Comparison of ENCODE assay signal across 8 cellular contexts in the genomic region with DNA sequence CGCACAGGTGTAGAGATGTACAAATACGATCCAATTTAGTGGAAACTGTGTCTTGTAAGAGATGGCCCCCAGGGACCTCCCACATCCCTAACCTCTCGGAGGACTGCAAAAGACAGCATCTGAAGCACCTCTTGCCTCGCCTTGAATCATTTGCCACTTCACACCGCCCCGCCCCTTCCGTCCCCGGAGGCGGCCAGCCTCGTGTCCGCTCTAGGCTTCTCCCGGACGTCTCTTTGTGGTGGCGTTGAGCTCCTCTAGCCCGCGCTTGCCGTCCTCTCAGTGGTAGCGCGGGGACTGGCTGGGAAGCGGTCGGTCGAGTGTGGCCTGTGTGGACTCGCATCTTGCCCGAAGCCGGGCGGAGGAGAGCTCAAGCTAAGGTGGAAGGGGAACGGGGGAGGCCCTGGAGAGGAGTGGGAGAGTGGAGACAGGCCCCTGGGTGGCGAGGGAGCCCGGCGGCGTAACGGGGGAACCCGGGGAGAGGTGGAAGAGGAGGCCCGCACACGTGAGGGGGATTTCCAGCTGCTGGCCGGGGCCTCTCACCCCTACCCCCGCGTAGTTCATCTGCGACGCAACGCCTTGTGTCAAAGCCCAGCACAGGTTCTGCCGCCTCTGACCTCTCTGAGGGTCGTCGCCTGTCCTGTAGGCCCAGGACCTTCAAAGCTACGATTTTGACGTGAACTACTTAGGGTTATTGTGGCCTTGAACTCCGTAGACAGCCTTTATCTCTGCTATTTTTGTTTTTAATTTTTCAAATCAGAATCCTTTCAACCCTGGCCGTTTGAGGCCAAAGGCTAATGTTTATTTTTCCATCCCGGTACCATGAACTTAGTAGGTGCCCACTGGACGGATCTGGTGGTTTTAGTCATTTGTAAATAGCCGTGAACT. TPM values are rescaled to one million over a fixed set of nuclear protein-coding genes. Genes with fewer than 3 reads are reported as not detected.
DNase-seq lines count a peak whose midpoint lies in the region; FAIRE-seq and TF ChIP-seq lines count a peak whose summit lies in the region.

Gene ARL14EP, plus strand, starts transcription at position 279 of the 885 bp plus-strand sequence. CDS start 7,845 bp downstream, outside the sequence.

- no peaks in the 10 kb centered on the region for H3K9me3 Mint-ChIP-seq in activated naive CD4-positive, alpha-beta T cell treated with anti-CD3 and anti-CD28 coated beads for 36 hours

- no peak for FAIRE-seq in frontal cortex (lab: Jason Lieb, UNC)

- CTCF ChIA-PET in HEK293T (lab: Yijun Ruan, JAX), result no interaction called here
- CTCF ChIA-PET in activated naive CD4-positive, alpha-beta T cell treated with anti-CD3 and anti-CD28 coated beads for 36 hours (lab: Charles Lee), result interaction anchor here (0.6 to 2.8 kb wide), 2 partner anchors 11 to 56 kb away, joined by 7 to 9 read pairs; no protein-coding TSS in a partner anchor

- H3K36me3 ChIP-seq in neutrophil, result no peaks in the 10 kb centered on the region

- H3K27me3 Mint-ChIP-seq in activated naive CD4-positive, alpha-beta T cell treated with anti-CD3 and anti-CD28 coated beads for 36 hours (ENCODE audit: low read depth), result peaks cover 3% of the 10 kb centered on the region

- peaks cover 8 to 16% of the 10 kb centered on the region in 2 experiments for H3K4me1 ChIP-seq in neutrophil (ENCODE audit: control insufficient read depth in 1 of 2, insufficient read depth in 1 of 2, low read depth in 1 of 2, low read length in 1 of 2)

- peak within 1 kb of the TSS; percentile 35 for H3K27ac ChIP-seq in neutrophil
- H3K27ac ChIP-seq in substantia nigra (ENCODE audit: low read depth, low read length, poor library complexity, severe bottlenecking), result peak within 1 kb of the TSS; percentile 70

- intact Hi-C loops in activated naive CD4-positive, alpha-beta T cell treated with anti-CD3 and anti-CD28 coated beads for 36 hours (cut with micrococcal nuclease), result loop anchor here (1.0 to 10.0 kb wide), 6 partner anchors 20 to 1764 kb away; partner anchors contain the start of genes DCDC1, DNAJC24, ELP4 and IMMP1L

- H3K4me3 ChIP-seq in neutrophil (ENCODE audit: low read depth in 1 of 2, low read length in 1 of 2), result peak within 1 kb of the TSS; percentile 64 to 67

- H3K4me3 Mint-ChIP-seq in activated naive CD4-positive, alpha-beta T cell treated with anti-CD3 and anti-CD28 coated beads for 36 hours, result peak within 1 kb of the TSS; percentile 99

- H3K27ac Mint-ChIP-seq in activated naive CD4-positive, alpha-beta T cell treated with anti-CD3 and anti-CD28 coated beads for 36 hours, result peak within 1 kb of the TSS; percentile 99

- peaks cover 32% of the 10 kb centered on the region for H3K27me3 ChIP-seq in neutrophil

- no peaks in the 10 kb centered on the region for H3K9me3 ChIP-seq in neutrophil

- TF ChIP-seq CTCF in neutrophil (IDR thresholded peaks at IDR 0.05), result no peak

- DNase-seq in GF-D8 (lab: John Stamatoyannopoulos, UW) (peak; percentile 63), HEK293T (ENCODE audit: extremely low spot score) (peak; percentile 89), MV-4-11 (lab: John Stamatoyannopoulos, UW) (peak; percentile 91), SK-N-DZ (ENCODE audit: low spot score) (peak; percentile 99), frontal cortex (ENCODE audit: low spot score in 2 of 2) (peak; percentile 52 to 74), substantia nigra (lab: John Stamatoyannopoulos, UW) (peak; percentile 58 to 95 (median 86))
- peak; percentile 92 for DNase-seq in activated naive CD4-positive, alpha-beta T cell treated with anti-CD3 and anti-CD28 coated beads for 36 hours

- peaks cover 36% of the 10 kb centered on the region for H3K4me1 Mint-ChIP-seq in activated naive CD4-positive, alpha-beta T cell treated with anti-CD3 and anti-CD28 coated beads for 36 hours (ENCODE audit: low read depth)

- H3K36me3 Mint-ChIP-seq in activated naive CD4-positive, alpha-beta T cell treated with anti-CD3 and anti-CD28 coated beads for 36 hours (ENCODE audit: low read depth), result peaks cover 11% of the 10 kb centered on the region

- POLR2A ChIA-PET in HEK293T (lab: Yijun Ruan, JAX), result interaction anchor here (0.6 to 1.5 kb wide), 34 partner anchors 8 to 931 kb away, joined by 3 to 14 read pairs (median 4); no protein-coding TSS in a partner anchor

TF ChIP-seq in HEK293T, 16 proteins besides CTCF, POLR2A, EP300 and RAD21:
- no peak for TF ChIP-seq NFRKB (IDR thresholded peaks at IDR 0.05)
- TF ChIP-seq, protein P1, sequence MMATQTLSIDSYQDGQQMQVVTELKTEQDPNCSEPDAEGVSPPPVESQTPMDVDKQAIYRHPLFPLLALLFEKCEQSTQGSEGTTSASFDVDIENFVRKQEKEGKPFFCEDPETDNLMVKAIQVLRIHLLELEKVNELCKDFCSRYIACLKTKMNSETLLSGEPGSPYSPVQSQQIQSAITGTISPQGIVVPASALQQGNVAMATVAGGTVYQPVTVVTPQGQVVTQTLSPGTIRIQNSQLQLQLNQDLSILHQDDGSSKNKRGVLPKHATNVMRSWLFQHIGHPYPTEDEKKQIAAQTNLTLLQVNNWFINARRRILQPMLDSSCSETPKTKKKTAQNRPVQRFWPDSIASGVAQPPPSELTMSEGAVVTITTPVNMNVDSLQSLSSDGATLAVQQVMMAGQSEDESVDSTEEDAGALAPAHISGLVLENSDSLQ (IDR thresholded peaks at IDR 0.05), result no peak
- no peak for TF ChIP-seq SUZ12 (IDR thresholded peaks at IDR 0.05)
- no peak for TF ChIP-seq LEF1 (IDR thresholded peaks at IDR 0.05; ENCODE audit: borderline replicate concordance)
- TF ChIP-seq FOXK2 (IDR thresholded peaks at IDR 0.05), result no peak
- TF ChIP-seq ZNF384 (IDR thresholded peaks at IDR 0.05), result no peak
- TF ChIP-seq HDGF (IDR thresholded peaks at IDR 0.05; ENCODE audit: borderline replicate concordance), result no peak
- no peak for TF ChIP-seq BHLHE40 (IDR thresholded peaks at IDR 0.05; ENCODE audit: borderline replicate concordance)
- peak; percentile 81 for TF ChIP-seq L3MBTL2 (conservative IDR thresholded peaks at IDR 0.05)
- peak; percentile 26; the same call in 1 of the 2 replicates for TF ChIP-seq CTBP1 (IDR thresholded peaks at IDR 0.05; ENCODE audit: borderline replicate concordance)
- TF ChIP-seq SP1 (IDR thresholded peaks at IDR 0.05), result no peak
- peak; percentile 37 for TF ChIP-seq ELF4 (IDR thresholded peaks at IDR 0.05)
- TF ChIP-seq TARDBP (IDR thresholded peaks at IDR 0.05), result no peak
TF ChIP-seq in HEK293T: peak in this region for 3.

RNA-seq across cellular contexts. Expression of gene ARL14EP, which starts in this region (rescaled TPM):
- polyA plus RNA-seq in SK-N-DZ (2014; cell fraction: cytosol; rRNA removed), result 19.9 and 25.2 TPM in 2 replicates
- 22.6 and 28.3 TPM in 2 replicates for polyA plus RNA-seq in SK-N-DZ (2014; cell fraction: nucleus; rRNA removed)
- 10 to 100 TPM; 17.9 to 22.1 TPM for total RNA-seq in activated naive CD4-positive, alpha-beta T cell treated with anti-CD3 and anti-CD28 coated beads for 36 hours
- total RNA-seq in frontal cortex, result 70.5 TPM

Comparison
In these comparisons a context has a peak if more than half of its experiments do, and no peak if none do; other contexts are left out.
1. Peak in every context shown above with its lines: DNase-seq, H3K4me3 ChIP-seq and H3K27ac ChIP-seq.